19 cellular contexts compared by ENCODE assay signal in the genomic region with DNA sequence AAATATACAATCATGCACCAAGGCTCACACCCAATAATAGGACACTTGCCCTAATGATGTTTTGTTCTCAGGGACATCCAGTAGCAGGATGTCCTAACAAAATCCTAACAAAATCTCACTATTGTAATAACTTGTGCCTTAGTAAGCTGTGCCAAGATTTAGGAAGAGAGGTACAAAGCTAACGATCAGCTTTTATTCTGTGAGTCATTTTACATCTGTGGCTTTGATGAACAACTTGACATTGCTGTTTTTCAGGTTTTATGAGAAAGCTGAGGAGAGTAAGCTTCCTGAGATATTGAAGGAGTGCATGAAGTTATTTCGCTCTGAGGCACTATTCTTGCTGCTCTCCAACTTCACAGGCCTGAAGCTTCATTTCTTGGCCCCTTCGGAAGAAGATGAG.
"Had no signal": no experiment of that assay in that cellular context is flagged by ENCODE, and none has a peak within 500 bp of the region (broad histone marks: within the 10 kb centered on the region; RNA-seq: fewer than 3 reads in every experiment).

No MANE protein-coding gene starts in this region.

- ATAC-seq: effector memory CD8-positive, alpha-beta T cell; left ventricle myocardium superior; natural killer cell treated with Interleukin-12 subunit alpha and Interleukin-12 subunit beta and Interleukin-15 and Interleukin-18, amount 100 ng/mL, for 72 hours; stimulated activated naive B cell treated with anti-CD40 and anti-IgM and Interleukin-4, amounts not matched to agents 10 μg/mL and 1 μg/mL and 100 μg/mL, for 72 hours; WTC11 had no signal

- H3K27ac Mint-ChIP-seq: activated naive CD4-positive, alpha-beta T cell treated with anti-CD3 and anti-CD28 coated beads, Interleukin-2, amount 50 U/mL, for 24 hours; natural killer cell treated with Interleukin-12 subunit alpha and Interleukin-12 subunit beta and Interleukin-15 and Interleukin-18, amount 100 ng/mL, for 72 hours; stimulated activated naive B cell treated with anti-CD40 and anti-IgM and Interleukin-4, amounts not matched to agents 10 μg/mL and 1 μg/mL and 100 μg/mL, for 72 hours; T-helper 1 cell treated with Interleukin-12 subunit alpha and Interleukin-12 subunit beta and Interleukin-4 antibody, amounts not matched to agents 30 μg/mL and 1 μg/mL, for 36 hours; WTC11 had no signal

- H3K27ac ChIP-seq: thyroid gland, vagina had no signal

- H3K4me3 Mint-ChIP-seq: activated naive CD4-positive, alpha-beta T cell treated with anti-CD3 and anti-CD28 coated beads, Interleukin-2, amount 50 U/mL, for 24 hours; brain; effector memory CD8-positive, alpha-beta T cell; natural killer cell treated with Interleukin-12 subunit alpha and Interleukin-12 subunit beta and Interleukin-15 and Interleukin-18, amount 100 ng/mL, for 72 hours; stimulated activated naive B cell treated with anti-CD40 and anti-IgM and Interleukin-4, amounts not matched to agents 10 μg/mL and 1 μg/mL and 100 μg/mL, for 72 hours; T-helper 1 cell treated with Interleukin-12 subunit alpha and Interleukin-12 subunit beta and Interleukin-4 antibody, amounts not matched to agents 30 μg/mL and 1 μg/mL, for 36 hours; WTC11 had no signal

- H3K9me3 Mint-ChIP-seq: activated naive CD4-positive, alpha-beta T cell treated with anti-CD3 and anti-CD28 coated beads, Interleukin-2, amount 50 U/mL, for 24 hours; brain; effector memory CD8-positive, alpha-beta T cell; natural killer cell treated with Interleukin-12 subunit alpha and Interleukin-12 subunit beta and Interleukin-15 and Interleukin-18, amount 100 ng/mL, for 72 hours; stimulated activated naive B cell treated with anti-CD40 and anti-IgM and Interleukin-4, amounts not matched to agents 10 μg/mL and 1 μg/mL and 100 μg/mL, for 72 hours; T-helper 1 cell treated with Interleukin-12 subunit alpha and Interleukin-12 subunit beta and Interleukin-4 antibody, amounts not matched to agents 30 μg/mL and 1 μg/mL, for 36 hours; WTC11 had no signal

- DNase-seq: activated CD4-positive, alpha-beta T cell treated with anti-CD3 and anti-CD28 coated beads for 48 hours; activated effector memory CD4-positive, alpha-beta T cell treated with Interleukin-2 at 50 U/mL for 16 hours; amygdala; dermis blood vessel endothelial cell; effector memory CD8-positive, alpha-beta T cell; erythroblast; hypothalamus; kidney glomerular epithelial cell; left ventricle myocardium superior; mesendoderm; stimulated activated CD4-positive, alpha-beta T cell treated with anti-CD3 and anti-CD28 coated beads, Interleukin-12 subunit alpha, Interleukin-12 subunit beta, amount 100 ng/mL, for 4 hours; stimulated activated naive B cell treated with anti-CD40 and anti-IgM and Interleukin-4, amounts not matched to agents 10 μg/mL and 1 μg/mL and 100 μg/mL, for 72 hours; thyroid gland had no signal

- H3K27me3 Mint-ChIP-seq: activated naive CD4-positive, alpha-beta T cell treated with anti-CD3 and anti-CD28 coated beads, Interleukin-2, amount 50 U/mL, for 24 hours; brain; effector memory CD8-positive, alpha-beta T cell; natural killer cell treated with Interleukin-12 subunit alpha and Interleukin-12 subunit beta and Interleukin-15 and Interleukin-18, amount 100 ng/mL, for 72 hours; stimulated activated naive B cell treated with anti-CD40 and anti-IgM and Interleukin-4, amounts not matched to agents 10 μg/mL and 1 μg/mL and 100 μg/mL, for 72 hours had no signal

- H3K4me1 Mint-ChIP-seq: activated naive CD4-positive, alpha-beta T cell treated with anti-CD3 and anti-CD28 coated beads, Interleukin-2, amount 50 U/mL, for 24 hours; brain; stimulated activated naive B cell treated with anti-CD40 and anti-IgM and Interleukin-4, amounts not matched to agents 10 μg/mL and 1 μg/mL and 100 μg/mL, for 72 hours had no signal

- H3K4me3 ChIP-seq: thyroid gland, vagina had no signal
